ENCODE assay signal across 18 cellular contexts in the genomic region with DNA sequence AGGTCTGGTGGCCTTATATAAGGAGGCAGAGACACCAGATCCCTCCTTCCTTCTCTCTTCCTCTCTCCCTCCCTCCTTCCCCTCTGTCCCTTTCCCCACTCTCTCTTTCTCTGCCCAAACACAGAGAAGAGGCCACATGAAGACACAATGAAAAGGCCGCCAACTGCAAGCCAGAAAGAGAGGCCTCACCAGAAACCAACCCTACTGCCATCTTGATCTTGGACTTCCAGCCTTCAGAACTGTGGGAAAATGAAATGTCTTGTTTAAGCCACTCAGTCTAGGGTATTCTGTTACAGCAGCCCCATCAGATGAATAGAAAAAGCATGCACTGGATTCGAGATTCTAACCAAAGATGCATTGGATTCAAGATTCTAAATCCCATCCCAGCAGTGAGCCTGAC.
"Had no signal": no experiment of that assay in that cellular context is flagged by ENCODE, and none has a peak within 500 bp of the region (broad histone marks: within the 10 kb centered on the region; RNA-seq: fewer than 3 reads in every experiment).

No MANE protein-coding gene starts in this region.

- FAIRE-seq: endothelial cell of umbilical vein, keratinocyte had no signal

- H3K27ac ChIP-seq: esophagus squamous epithelium, hepatocyte, upper lobe of left lung had no signal

- H3K27me3 Mint-ChIP-seq: activated naive CD8-positive, alpha-beta T cell treated with anti-CD3 and anti-CD28 coated beads, Interleukin-2, amount 10 ng/mL, durations not matched to agents 7 days and 5 days; naive B cell; stimulated activated naive B cell treated with anti-CD40 and anti-IgM and Interleukin-4, amounts not matched to agents 10 μg/mL and 1 μg/mL and 100 μg/mL, for 72 hours had no signal

- H3K9me3 Mint-ChIP-seq: naive B cell had no signal

- H3K4me2 ChIP-seq: hepatocyte had no signal

- H3K4me3 Mint-ChIP-seq: activated CD8-positive, alpha-beta T cell treated with anti-CD3 and anti-CD28 coated beads, Interleukin-2, amount 10 ng/mL, durations not matched to agents 7 days and 5 days; activated naive CD8-positive, alpha-beta T cell treated with anti-CD3 and anti-CD28 coated beads, Interleukin-2, amount 10 ng/mL, durations not matched to agents 7 days and 5 days had no signal

- H3K27ac Mint-ChIP-seq: activated CD8-positive, alpha-beta T cell treated with anti-CD3 and anti-CD28 coated beads, Interleukin-2, amount 10 ng/mL, durations not matched to agents 7 days and 5 days; activated naive CD8-positive, alpha-beta T cell treated with anti-CD3 and anti-CD28 coated beads, Interleukin-2, amount 10 ng/mL, durations not matched to agents 7 days and 5 days had no signal

- DNase-seq: activated CD4-positive, CD25-positive, alpha-beta regulatory T cell treated with anti-CD3 and anti-CD28 coated beads, Interleukin-2, amount 50 U/mL, for 72 hours; activated CD8-positive, alpha-beta memory T cell treated with anti-CD3 and anti-CD28 coated beads, Interleukin-2, amount 50 U/mL, for 48 hours; activated CD8-positive, alpha-beta T cell treated with anti-CD3 and anti-CD28 coated beads, Interleukin-2, amount 10 ng/mL, durations not matched to agents 7 days and 5 days; activated naive CD8-positive, alpha-beta T cell treated with anti-CD3 and anti-CD28 coated beads, Interleukin-2, amount 10 ng/mL, durations not matched to agents 7 days and 5 days; cortex of kidney; effector CD8-positive, alpha-beta T cell; esophagus squamous epithelium; naive B cell; posterior cingulate gyrus; retina; SIG-M5; stimulated activated naive B cell treated with anti-CD40 and anti-IgM and Interleukin-4, amounts not matched to agents 10 μg/mL and 1 μg/mL and 100 μg/mL, for 72 hours; substantia nigra; upper lobe of left lung had no signal

- H3K4me3 ChIP-seq: esophagus squamous epithelium, hepatocyte, upper lobe of left lung had no signal

- ATAC-seq: activated CD8-positive, alpha-beta T cell treated with anti-CD3 and anti-CD28 coated beads, Interleukin-2, amount 10 ng/mL, durations not matched to agents 7 days and 5 days; left lobe of liver; stimulated activated naive B cell treated with anti-CD40 and anti-IgM and Interleukin-4, amounts not matched to agents 10 μg/mL and 1 μg/mL and 100 μg/mL, for 72 hours had no signal

- H3K9me3 ChIP-seq: esophagus squamous epithelium, upper lobe of left lung had no signal
